11 cellular contexts compared by ENCODE assay signal in the genomic region with DNA sequence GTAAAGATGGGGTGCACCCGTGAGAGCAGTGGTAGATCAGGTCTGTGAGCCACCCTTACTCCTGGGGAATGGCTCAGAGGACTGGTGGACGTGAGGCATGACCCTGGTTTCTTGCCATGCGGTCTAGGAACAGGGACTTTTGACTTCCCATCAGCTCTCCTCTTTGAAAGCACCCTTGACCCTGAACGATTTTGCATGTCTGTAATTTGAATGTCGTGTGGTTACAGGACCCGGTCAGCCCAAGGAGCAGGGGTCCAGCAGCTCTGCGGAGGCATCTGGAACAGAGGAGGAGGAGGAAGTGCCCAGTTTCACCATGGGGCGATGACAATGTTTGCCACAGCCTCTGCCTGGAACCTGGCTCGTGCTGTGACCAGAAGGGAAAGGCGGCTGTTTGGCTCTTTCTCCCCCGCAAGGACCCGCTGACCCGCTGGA. TPM values are rescaled to one million over a fixed set of nuclear protein-coding genes. Genes with fewer than 3 reads are reported as not detected.
DNase-seq lines count a peak whose midpoint lies in the region; ATAC-seq, FAIRE-seq and TF ChIP-seq lines count a peak whose summit lies in the region.
"Had no signal": no experiment of that assay in that cellular context is flagged by ENCODE, and none has a peak within 500 bp of the region (broad histone marks: within the 10 kb centered on the region; RNA-seq: fewer than 3 reads in every experiment).

No MANE protein-coding gene starts in this region.

- H3K27me3 ChIP-seq in HL-60 (ENCODE audit: insufficient read depth, poor library complexity, severe bottlenecking) (no peaks in the 10 kb centered on the region), GM12878 (replicated peaks in 1 of 2; ENCODE audit: control insufficient read depth in 2 of 2, insufficient read depth in 2 of 2, low read length in 1 of 2) (no peaks in the 10 kb centered on the region), spleen (replicated peaks in 1 of 7) (no peaks in the 10 kb centered on the region)
- H3K27me3 ChIP-seq: foreskin keratinocyte had no signal

- H3K27me3 Mint-ChIP-seq in activated CD4-positive, alpha-beta T cell treated with anti-CD3 and anti-CD28 coated beads, Interleukin-2, amount 10 ng/mL, durations not matched to agents 7 days and 5 days = no peaks in the 10 kb centered on the region

- no peaks in the 10 kb centered on the region for H3K9me3 Mint-ChIP-seq in activated CD4-positive, alpha-beta T cell treated with anti-CD3 and anti-CD28 coated beads, Interleukin-2, amount 10 ng/mL, durations not matched to agents 7 days and 5 days

- TF ChIP-seq CTCF in HL-60 (IDR thresholded peaks at IDR 0.05; ENCODE audit: insufficient read depth, low read length) (no peak), GM12878 (IDR thresholded peaks at IDR 0.05 in 2 of 3, conservative IDR thresholded peaks at IDR 0.05 in 1 of 3; ENCODE audit: control insufficient read depth in 2 of 3, extremely low read depth in 1 of 3, insufficient read depth in 1 of 3, low read depth in 3 of 3, low read length in 3 of 3) (no peak), spleen (IDR thresholded peaks at IDR 0.05 in 8 of 11, conservative IDR thresholded peaks at IDR 0.05 in 3 of 11) (no peak)

- FAIRE-seq in GM12878 (lab: Jason Lieb, UNC) = peak; percentile 86

- POLR2A ChIA-PET in activated CD4-positive, alpha-beta T cell treated with anti-CD3 and anti-CD28 coated beads, Interleukin-2, amount 10 ng/mL, durations not matched to agents 7 days and 5 days (lab: Charles Lee) = no interaction called here
- POLR2A ChIA-PET in GM12878 (lab: Charles Lee) = interaction anchor here (0.6 to 13.0 kb wide), 5 partner anchors 9 to 135 kb away, joined by 4 to 210 read pairs (median 34); a partner anchor contains a TSS

- TF ChIP-seq EP300 in GM12878 (IDR thresholded peaks at IDR 0.05; ENCODE audit: borderline replicate concordance in 1 of 2, control insufficient read depth in 1 of 2, low read depth in 2 of 2, low read length in 2 of 2) = peak; percentile 22 to 42; a peak in 3 of 4 replicates

- H3K27ac ChIP-seq in HL-60 (replicated peaks) (peak overlapping the region; percentile 95), GM12878 (ENCODE audit: control insufficient read depth, insufficient read depth) (peak overlapping the region; percentile 99), spleen (peak overlapping the region; percentile 91 to 99 (median 98))
- H3K27ac ChIP-seq: foreskin keratinocyte had no signal

- H3K36me3 ChIP-seq in GM12878 (ENCODE audit: control insufficient read depth in 2 of 2, insufficient read depth in 2 of 2, low read length in 1 of 2) (peaks cover 5 to 6% of the 10 kb centered on the region in 2 experiments), spleen (peaks cover 0 to 66% (median 7%) of the 10 kb centered on the region in 6 donors)

- SMC1A ChIA-PET in GM12878 (lab: Charles Lee; ENCODE audit: uncharacterized antibody, unreplicated experiment) = interaction anchor here (0.7 to 6.7 kb wide), 9 partner anchors 8 to 134 kb away, joined by 3 to 89 read pairs (median 19); a partner anchor contains a TSS

- peak overlapping the region; percentile 85 for H3K4me2 ChIP-seq in GM12878 (ENCODE audit: control insufficient read depth, insufficient read depth)

- ATAC-seq in GM12878 (peak; percentile 54), GM21528 (IDR thresholded peaks at IDR 0.05; ENCODE audit: low FRiP score, unreplicated experiment) (no peak)
- ATAC-seq: foreskin keratinocyte had no signal

- no peak overlapping the region for H3K4me3 ChIP-seq in HL-60 (replicated peaks; ENCODE audit: insufficient read depth, low read length)
- H3K4me3 ChIP-seq in GM12878 = peak overlapping the region; percentile 51; the same call in 1 of the 2 replicates
- peak overlapping the region in 3 of 8 donors; percentile 12 to 63 (median 21) for H3K4me3 ChIP-seq in spleen

- H3K4me3 Mint-ChIP-seq in activated CD4-positive, alpha-beta T cell treated with anti-CD3 and anti-CD28 coated beads, Interleukin-2, amount 10 ng/mL, durations not matched to agents 7 days and 5 days = peak overlapping the region; percentile 81

- TF ChIP-seq POLR2A in GM12878 (IDR thresholded peaks at IDR 0.05; ENCODE audit: low read depth, low read length) (peak; percentile 61; the same call in 1 of the 2 replicates), spleen (IDR thresholded peaks at IDR 0.05) (no peak)

- no TSS peak for BruUV-seq in GM12878 (replicated peaks; lab: Mats Ljungman, UMichigan)

- peaks cover 68% of the 10 kb centered on the region for H3K36me3 Mint-ChIP-seq in activated CD4-positive, alpha-beta T cell treated with anti-CD3 and anti-CD28 coated beads, Interleukin-2, amount 10 ng/mL, durations not matched to agents 7 days and 5 days (ENCODE audit: low read depth)

- H3K4me1 ChIP-seq in GM12878 (ENCODE audit: control insufficient read depth, insufficient read depth, low read length) = peaks cover 58% of the 10 kb centered on the region
- peaks cover 40 to 100% (median 83%) of the 10 kb centered on the region in 6 donors for H3K4me1 ChIP-seq in spleen
- H3K4me1 ChIP-seq: foreskin keratinocyte had no signal

- CTCF ChIA-PET in activated CD4-positive, alpha-beta T cell treated with anti-CD3 and anti-CD28 coated beads, Interleukin-2, amount 10 ng/mL, durations not matched to agents 7 days and 5 days (lab: Charles Lee) = interaction anchor here (1.1 to 3.0 kb wide), 2 partner anchors 9 to 10 kb away, joined by 3 to 9 read pairs; a partner anchor contains a TSS
- CTCF ChIA-PET in GM12878 (lab: Yijun Ruan, JAX) = interaction anchor here (0.6 to 5.3 kb wide), 11 partner anchors 9 to 43 kb away, joined by 3 to 32 read pairs (median 5); no protein-coding TSS in a partner anchor

- peaks cover 11% of the 10 kb centered on the region for H3K79me2 ChIP-seq in GM12878 (ENCODE audit: control insufficient read depth, insufficient read depth, low read length)

- under 1% methylated on average over 13 of the region's 13 CpGs for WGBS in GM12878 (ENCODE audit: insufficient coverage, insufficient replicate concordance, low lambda C conversion rate, missing lambda C conversion rate)
- WGBS in spleen, 5 donors = 45 to 53% (median 48%) methylated on average over 13 of the region's 13 CpGs

- H3K27ac Mint-ChIP-seq in activated CD4-positive, alpha-beta T cell treated with anti-CD3 and anti-CD28 coated beads, Interleukin-2, amount 10 ng/mL, durations not matched to agents 7 days and 5 days = peak overlapping the region; percentile 100

- DNase-seq in activated CD4-positive, alpha-beta T cell treated with anti-CD3 and anti-CD28 coated beads, Interleukin-2, amount 10 ng/mL, durations not matched to agents 7 days and 5 days = no peak
- no peak for DNase-seq in activated CD4-positive, alpha-beta T cell treated with anti-CD3 and anti-CD28 coated beads for 4 hours
- peak in 1 of 2 experiments; percentile 75 for DNase-seq in HL-60 (ENCODE audit: low read depth in 1 of 2, low spot score in 1 of 2)
- DNase-seq in GM12878 (ENCODE audit: low read depth, low spot score) = no peak
- DNase-seq in spleen = peak; percentile 87
- DNase-seq in stimulated activated naive CD4-positive, alpha-beta T cell treated with Interleukin-2 at 50 U/mL for 16 hours (lab: John Stamatoyannopoulos, UW) = no peak
- no peak for DNase-seq in SIG-M5 treated with dmso at 0.1 percent for 504 hours (lab: John Stamatoyannopoulos, UW; ENCODE audit: unreplicated experiment)
- DNase-seq: foreskin keratinocyte, NCI-H187 treated with DMSO at 0.1 percent for 48 hours, occipital lobe had no signal

- RAD21 ChIA-PET in GM12878 (lab: Charles Lee; ENCODE audit: unreplicated experiment) = interaction anchor here (0.7 to 6.0 kb wide), 8 partner anchors 9 to 135 kb away, joined by 3 to 115 read pairs (median 14); a partner anchor contains a TSS

- H3K9me3 ChIP-seq in GM12878 (replicated peaks; ENCODE audit: control insufficient read depth, insufficient read depth, low read length) (no peaks in the 10 kb centered on the region), spleen (no peaks in the 10 kb centered on the region)

- H3K4me1 Mint-ChIP-seq in activated CD4-positive, alpha-beta T cell treated with anti-CD3 and anti-CD28 coated beads, Interleukin-2, amount 10 ng/mL, durations not matched to agents 7 days and 5 days = peaks cover 80% of the 10 kb centered on the region

- intact Hi-C loops in GM12878 (cut with micrococcal nuclease; ENCODE audit: unreplicated experiment) = loop anchor here (1.0 to 2.0 kb wide), 3 partner anchors 16 to 21 kb away; no protein-coding TSS in a partner anchor
- intact Hi-C loops in spleen (cut with DNase I; ENCODE audit: low total_unique reads) = no loop called here

- peak overlapping the region; percentile 97 for H3K9ac ChIP-seq in GM12878 (ENCODE audit: control insufficient read depth, insufficient read depth, low read length)

- H2AFZ ChIP-seq in GM12878 (ENCODE audit: control insufficient read depth, low read depth, low read length) = peak overlapping the region; percentile 39; the same call in 1 of the 2 replicates

- in situ Hi-C loops in GM12878 (cut with MboI) = no loop called here

- TF ChIP-seq RAD21 in GM12878 (IDR thresholded peaks at IDR 0.05; ENCODE audit: insufficient read depth, low read depth, low read length) = no peak

- H4K20me1 ChIP-seq in GM12878 (ENCODE audit: control insufficient read depth, insufficient read depth) = no peaks in the 10 kb centered on the region

RNA-seq across cellular contexts. Expression of a gene that starts 8.6 kb away (rescaled TPM):
- total RNA-seq in activated CD4-positive, alpha-beta T cell treated with anti-CD3 and anti-CD28 coated beads, Interleukin-2, amount 10 ng/mL, durations not matched to agents 7 days and 5 days = 10 to 100 TPM; 61.2 to 63.7 TPM
- total RNA-seq in GM12878 (2013; cell fraction: nucleolus; rRNA removed) = 58.5 and 75.7 TPM in 2 replicates
- total RNA-seq in GM12878 (2014; rRNA removed) (47.4 and 57.8 TPM in 2 replicates), GM12878 (2014; rRNA removed; fragmentation: Illumina TruSeq; extraction: Trizol) (18.8 and 19.7 TPM in 2 replicates), GM12878 (2021) (76.0 and 76.2 TPM in 2 replicates), spleen (100 to 1,000 TPM in 3 of 7 donors, 10 to 100 TPM in 4; 75.3 to 146 (median 90.5) TPM)
- polyA plus RNA-seq in GM12878 (2011; ENCODE audit: low read depth) = 13.3 TPM
- polyA plus RNA-seq in GM12878 (2011; rRNA removed) (19.8 and 35.9 TPM in 2 replicates), GM12878 (2014; fragmentation: Illumina TruSeq; extraction: Trizol) (6.7 and 18.0 TPM in 2 replicates), GM12878 (2014; fragmentation: Nextera tagmentation; extraction: Ambion mirVana) (1 to 10 TPM; 5.8 to 8.0 TPM), GM12878 (2014; rRNA removed) (72.6 and 75.6 TPM in 2 replicates), GM12878 (2016; fragmentation: Nextera tagmentation; extraction: Ambion mirVana) (100 to 1,000 TPM in 1 of 2 experiments, 10 to 100 TPM in 1; 85.0 to 111 TPM), spleen (10 to 100 TPM; 31.5 to 74.4 (median 35.4) TPM)
- polyA plus RNA-seq in GM12878 (2011; cell fraction: cytosol; rRNA removed) = 93.9 and 138 TPM in 2 replicates
- polyA plus RNA-seq in GM12878 (2011; cell fraction: nucleus; rRNA removed) = 24.8 and 48.1 TPM in 2 replicates
- polyA plus RNA-seq in GM12878 (2012) = 39.8 and 46.0 TPM in 2 replicates
- polyA minus RNA-seq in GM12878 (2011; rRNA and poly(A)+ RNA removed) = 68.1 and 120 TPM in 2 replicates
- polyA minus RNA-seq in GM12878 (2011; cell fraction: cytosol; rRNA and poly(A)+ RNA removed) = 36.6 and 53.6 TPM in 2 replicates
- 9.7 and 27.0 TPM in 2 replicates for polyA minus RNA-seq in GM12878 (2011; cell fraction: nucleus; rRNA and poly(A)+ RNA removed)

RNA-seq across cellular contexts. Expression of a gene that starts 28.6 kb away (rescaled TPM):
- total RNA-seq in activated CD4-positive, alpha-beta T cell treated with anti-CD3 and anti-CD28 coated beads, Interleukin-2, amount 10 ng/mL, durations not matched to agents 7 days and 5 days = 10 to 100 TPM; 26.2 to 31.9 TPM
- 90.6 and 113 TPM in 2 replicates for total RNA-seq in GM12878 (2013; cell fraction: nucleolus; rRNA removed)
- 26.4 and 27.8 TPM in 2 replicates for total RNA-seq in GM12878 (2014; rRNA removed)
- 21.0 and 21.2 TPM in 2 replicates for total RNA-seq in GM12878 (2014; rRNA removed; fragmentation: Illumina TruSeq; extraction: Trizol)
- total RNA-seq in GM12878 (2021) = 25.1 and 32.4 TPM in 2 replicates
- 31.0 TPM for polyA plus RNA-seq in GM12878 (2011; ENCODE audit: low read depth)
- polyA plus RNA-seq in GM12878 (2011; rRNA removed) = 21.3 and 23.3 TPM in 2 replicates
- polyA plus RNA-seq in GM12878 (2011; cell fraction: cytosol; rRNA removed) = 24.1 and 34.0 TPM in 2 replicates
- polyA plus RNA-seq in GM12878 (2011; cell fraction: nucleus; rRNA removed) = 80.6 and 93.3 TPM in 2 replicates
- polyA plus RNA-seq in GM12878 (2012) = 30.8 and 40.1 TPM in 2 replicates
- 12.7 and 17.7 TPM in 2 replicates for polyA plus RNA-seq in GM12878 (2014; fragmentation: Illumina TruSeq; extraction: Trizol)
- 10 to 100 TPM; 17.0 to 18.3 TPM for polyA plus RNA-seq in GM12878 (2014; fragmentation: Nextera tagmentation; extraction: Ambion mirVana)
- polyA plus RNA-seq in GM12878 (2014; rRNA removed) = 38.3 and 43.9 TPM in 2 replicates
- 10 to 100 TPM; 31.6 to 38.4 TPM for polyA plus RNA-seq in GM12878 (2016; fragmentation: Nextera tagmentation; extraction: Ambion mirVana)
- 6.1 and 11.8 TPM in 2 replicates for polyA minus RNA-seq in GM12878 (2011; rRNA and poly(A)+ RNA removed)
- 5.9 and 7.0 TPM in 2 replicates for polyA minus RNA-seq in GM12878 (2011; cell fraction: cytosol; rRNA and poly(A)+ RNA removed)
- polyA minus RNA-seq in GM12878 (2011; cell fraction: nucleus; rRNA and poly(A)+ RNA removed) = 16.8 and 30.2 TPM in 2 replicates
- 10 to 100 TPM; 25.0 to 33.4 (median 28.8) TPM for total RNA-seq in spleen
- polyA plus RNA-seq in spleen = 10 to 100 TPM; 27.4 to 45.7 (median 43.6) TPM

RNA-seq across cellular contexts. Expression of a gene that starts 39.9 kb away (rescaled TPM):
- 10 to 100 TPM; 10.5 to 12.9 TPM for total RNA-seq in activated CD4-positive, alpha-beta T cell treated with anti-CD3 and anti-CD28 coated beads, Interleukin-2, amount 10 ng/mL, durations not matched to agents 7 days and 5 days
- 7.4 and 13.0 TPM in 2 replicates for total RNA-seq in GM12878 (2013; cell fraction: nucleolus; rRNA removed)
- total RNA-seq in GM12878 (2014; rRNA removed) (14.6 and 16.9 TPM in 2 replicates), GM12878 (2014; rRNA removed; fragmentation: Illumina TruSeq; extraction: Trizol) (5.6 and 6.1 TPM in 2 replicates), GM12878 (2021) (11.9 and 14.8 TPM in 2 replicates), spleen (10 to 100 TPM in 6 of 7 donors, 1 to 10 TPM in 1; 9.6 to 15.1 (median 10.7) TPM)
- 2.5 TPM for polyA plus RNA-seq in GM12878 (2011; ENCODE audit: low read depth)
- polyA plus RNA-seq in GM12878 (2011; rRNA removed) (2.2 and 4.7 TPM in 2 replicates), GM12878 (2014; fragmentation: Illumina TruSeq; extraction: Trizol) (3.1 and 4.4 TPM in 2 replicates), GM12878 (2014; fragmentation: Nextera tagmentation; extraction: Ambion mirVana) (1 to 10 TPM; 4.1 to 9.1 TPM), GM12878 (2014; rRNA removed) (14.8 and 16.4 TPM in 2 replicates), GM12878 (2016; fragmentation: Nextera tagmentation; extraction: Ambion mirVana) (10 to 100 TPM; 13.6 to 15.7 TPM), spleen (10 to 100 TPM in 1 of 3 donors, 1 to 10 TPM in 2; 9.0 to 11.1 (median 9.2) TPM)
- polyA plus RNA-seq in GM12878 (2011; cell fraction: cytosol; rRNA removed) = 7.6 and 12.6 TPM in 2 replicates
- polyA plus RNA-seq in GM12878 (2011; cell fraction: nucleus; rRNA removed) = 3.2 and 5.7 TPM in 2 replicates
- 7.5 and 7.6 TPM in 2 replicates for polyA plus RNA-seq in GM12878 (2012)
- polyA minus RNA-seq in GM12878 (2011; rRNA and poly(A)+ RNA removed) = 1.8 and 2.9 TPM in 2 replicates
- 1.2 and 3.3 TPM in 2 replicates for polyA minus RNA-seq in GM12878 (2011; cell fraction: cytosol; rRNA and poly(A)+ RNA removed)
- polyA minus RNA-seq in GM12878 (2011; cell fraction: nucleus; rRNA and poly(A)+ RNA removed) = 2.4 and 4.1 TPM in 2 replicates

RNA-seq across cellular contexts. Expression of a gene that starts 40.0 kb away (rescaled TPM):
- 10 to 100 TPM; 18.2 to 20.5 TPM for total RNA-seq in activated CD4-positive, alpha-beta T cell treated with anti-CD3 and anti-CD28 coated beads, Interleukin-2, amount 10 ng/mL, durations not matched to agents 7 days and 5 days
- total RNA-seq in GM12878 (2013; cell fraction: nucleolus; rRNA removed) = 14.5 and 20.6 TPM in 2 replicates
- total RNA-seq in GM12878 (2014; rRNA removed) (22.1 and 26.3 TPM in 2 replicates), GM12878 (2014; rRNA removed; fragmentation: Illumina TruSeq; extraction: Trizol) (21.5 and 26.0 TPM in 2 replicates), GM12878 (2021) (52.3 and 53.3 TPM in 2 replicates), spleen (10 to 100 TPM; 19.9 to 42.2 (median 24.1) TPM)
- 7.6 TPM for polyA plus RNA-seq in GM12878 (2011; ENCODE audit: low read depth)
- polyA plus RNA-seq in GM12878 (2011; rRNA removed) (10.3 and 22.4 TPM in 2 replicates), GM12878 (2014; fragmentation: Illumina TruSeq; extraction: Trizol) (6.1 and 18.2 TPM in 2 replicates), GM12878 (2014; fragmentation: Nextera tagmentation; extraction: Ambion mirVana) (1 to 10 TPM in 1 of 2 experiments, under 1 TPM in 1; 0.40 to 2.0 TPM), GM12878 (2014; rRNA removed) (64.4 and 72.4 TPM in 2 replicates), GM12878 (2016; fragmentation: Nextera tagmentation; extraction: Ambion mirVana) (10 to 100 TPM; 54.8 to 57.1 TPM), spleen (10 to 100 TPM; 22.1 to 37.3 (median 33.7) TPM)
- polyA plus RNA-seq in GM12878 (2011; cell fraction: cytosol; rRNA removed) = 31.1 and 46.1 TPM in 2 replicates
- 48.4 and 79.5 TPM in 2 replicates for polyA plus RNA-seq in GM12878 (2011; cell fraction: nucleus; rRNA removed)
- polyA plus RNA-seq in GM12878 (2012) = 14.6 and 16.7 TPM in 2 replicates
- 18.4 and 27.2 TPM in 2 replicates for polyA minus RNA-seq in GM12878 (2011; rRNA and poly(A)+ RNA removed)
- 13.2 and 19.0 TPM in 2 replicates for polyA minus RNA-seq in GM12878 (2011; cell fraction: cytosol; rRNA and poly(A)+ RNA removed)
- polyA minus RNA-seq in GM12878 (2011; cell fraction: nucleus; rRNA and poly(A)+ RNA removed) = 14.1 and 29.3 TPM in 2 replicates

RNA-seq across cellular contexts. Expression of a gene that starts 53.9 kb away (rescaled TPM):
- 10 to 100 TPM; 44.3 to 56.4 TPM for total RNA-seq in activated CD4-positive, alpha-beta T cell treated with anti-CD3 and anti-CD28 coated beads, Interleukin-2, amount 10 ng/mL, durations not matched to agents 7 days and 5 days
- 18.6 and 25.8 TPM in 2 replicates for total RNA-seq in GM12878 (2013; cell fraction: nucleolus; rRNA removed)
- total RNA-seq in GM12878 (2014; rRNA removed) (66.3 and 73.5 TPM in 2 replicates), GM12878 (2014; rRNA removed; fragmentation: Illumina TruSeq; extraction: Trizol) (73.8 and 78.0 TPM in 2 replicates), GM12878 (2021) (47.8 and 49.2 TPM in 2 replicates), spleen (10 to 100 TPM in 6 of 7 donors, 1 to 10 TPM in 1; 8.4 to 34.5 (median 30.8) TPM)
- 14.7 TPM for polyA plus RNA-seq in GM12878 (2011; ENCODE audit: low read depth)
- polyA plus RNA-seq in GM12878 (2011; rRNA removed) (39.8 and 76.8 TPM in 2 replicates), GM12878 (2014; fragmentation: Illumina TruSeq; extraction: Trizol) (83.8 and 119 TPM in 2 replicates), GM12878 (2014; fragmentation: Nextera tagmentation; extraction: Ambion mirVana) (10 to 100 TPM; 16.4 to 43.4 TPM), GM12878 (2014; rRNA removed) (99.6 and 105 TPM in 2 replicates), GM12878 (2016; fragmentation: Nextera tagmentation; extraction: Ambion mirVana) (100 to 1,000 TPM; 110 to 116 TPM), spleen (10 to 100 TPM; 95.6 to 98.8 (median 96.4) TPM)
- polyA plus RNA-seq in GM12878 (2011; cell fraction: cytosol; rRNA removed) = 90.1 and 134 TPM in 2 replicates
- polyA plus RNA-seq in GM12878 (2011; cell fraction: nucleus; rRNA removed) = 55.3 and 57.1 TPM in 2 replicates
- polyA plus RNA-seq in GM12878 (2012) = 68.0 and 85.8 TPM in 2 replicates
- 16.8 and 42.1 TPM in 2 replicates for polyA minus RNA-seq in GM12878 (2011; rRNA and poly(A)+ RNA removed)
- 11.5 and 15.6 TPM in 2 replicates for polyA minus RNA-seq in GM12878 (2011; cell fraction: cytosol; rRNA and poly(A)+ RNA removed)
- polyA minus RNA-seq in GM12878 (2011; cell fraction: nucleus; rRNA and poly(A)+ RNA removed) = 67.7 and 94.0 TPM in 2 replicates
